ENCODE assay signal across 6 cellular contexts in genomic region chr3:25803833-25804232, GRCh38.
"Had no signal": no experiment of that assay in that cellular context is flagged by ENCODE, and none has a peak within 500 bp of the region (broad histone marks: within the 10 kb centered on the region; RNA-seq: fewer than 3 reads in every experiment).

No MANE protein-coding gene starts in this region.

- H3K4me3 ChIP-seq: GM23338 had no signal

- H3K4me1 Mint-ChIP-seq: GM23338, H9 had no signal

- DNase-seq: GOT3, H7, H9, HCEC 1CT, HFFc6 had no signal

- H3K9me3 Mint-ChIP-seq: GM23338, H9, HFFc6 had no signal

- H3K27ac Mint-ChIP-seq: GM23338, H9, HFFc6 had no signal

- H3K4me3 Mint-ChIP-seq: GM23338, H9, HFFc6 had no signal

- H3K4me2 ChIP-seq: GM23338 had no signal
